In genomic region chr14:49633650-49634546, GRCh38 we compare ENCODE assay signal across 8 cellular contexts. TPM values are rescaled to one million over a fixed set of nuclear protein-coding genes. Genes with fewer than 3 reads are reported as not detected.
A peak's percentile ranks its signal among the peaks of the same experiment; 100 is the strongest.
DNase-seq lines count a peak whose midpoint lies in the region; ATAC-seq, FAIRE-seq and TF ChIP-seq lines count a peak whose summit lies in the region.

No MANE protein-coding gene starts in this region.

- peaks cover 27 to 75% (median 60%) of the 10 kb centered on the region in 11 experiments; a peak in 21 of 22 replicates for H4K20me1 ChIP-seq in BLaER1 treated with 17β-estradiol and CSF1 and Interleukin-3, amounts not matched to agents 10 nM and 100 nM

- no peaks in the 10 kb centered on the region for H3K9me3 Mint-ChIP-seq in activated CD4-positive, alpha-beta T cell treated with anti-CD3 and anti-CD28 coated beads for 36 hours (ENCODE audit: low read depth)

- H3K27me3 Mint-ChIP-seq in activated CD4-positive, alpha-beta T cell treated with anti-CD3 and anti-CD28 coated beads for 36 hours = no peaks in the 10 kb centered on the region

- DNase-seq in GM19239 (ENCODE audit: insufficient read length, low spot score) (peak; percentile 55), NCI-H510A (lab: John Stamatoyannopoulos, UW) (peak; percentile 93), choroid plexus epithelial cell (ENCODE audit: low read depth) (peak; percentile 98), left kidney (ENCODE audit: low read depth, low spot score) (peak; percentile 99)
- DNase-seq in activated CD4-positive, alpha-beta T cell treated with anti-CD3 and anti-CD28 coated beads for 36 hours = peak; percentile 98
- DNase-seq in stimulated activated CD4-positive, alpha-beta T cell treated with anti-CD3 and anti-CD28 coated beads, Interleukin-1b, Interleukin-23, amount 100 ng/mL, for 48 hours = peak; percentile 95

- POLR2A ChIA-PET in activated CD4-positive, alpha-beta T cell treated with anti-CD3 and anti-CD28 coated beads for 36 hours (lab: Charles Lee) = interaction anchor here (0.6 to 5.6 kb wide), 12 partner anchors 10 to 991 kb away, joined by 3 to 68 read pairs (median 5); partner anchors contain the start of genes KLHDC2, LRR1, MGAT2 and NEMF

- H3K27ac Mint-ChIP-seq in activated CD4-positive, alpha-beta T cell treated with anti-CD3 and anti-CD28 coated beads for 36 hours = peak overlapping the region; percentile 95

- peak overlapping the region; percentile 90 to 97 (median 96) for H3K9ac ChIP-seq in BLaER1 treated with 17β-estradiol and CSF1 and Interleukin-3, amounts not matched to agents 10 nM and 100 nM

- no peaks in the 10 kb centered on the region for H3K9me3 ChIP-seq in BLaER1 treated with 17β-estradiol and CSF1 and Interleukin-3, amounts not matched to agents 10 nM and 100 nM (replicated peaks in 1 of 11)

- peak overlapping the region; percentile 77 to 99 (median 94) for H3K4me3 ChIP-seq in BLaER1 treated with 17β-estradiol and CSF1 and Interleukin-3, amounts not matched to agents 10 nM and 100 nM
- H3K4me3 ChIP-seq in choroid plexus epithelial cell (ENCODE audit: low read depth, low read length) = peak overlapping the region; percentile 96

- peak; percentile 75 for ATAC-seq in HG03442 (IDR thresholded peaks at IDR 0.05; ENCODE audit: unreplicated experiment)
- ATAC-seq in activated CD4-positive, alpha-beta T cell treated with anti-CD3 and anti-CD28 coated beads for 36 hours = peak; percentile 88

- peak; percentile 66 for TF ChIP-seq CTCF in choroid plexus epithelial cell (conservative IDR thresholded peaks at IDR 0.05; ENCODE audit: low read depth, low read length)

- intact Hi-C loops in activated CD4-positive, alpha-beta T cell treated with anti-CD3 and anti-CD28 coated beads for 36 hours (cut with DNase I, micrococcal nuclease) = loop anchor here (1.0 to 5.0 kb wide), 20 partner anchors 14 to 899 kb away; partner anchors contain the start of genes DMAC2L (in 2 of the 2), KLHDC2 (in 2 of the 2), L2HGDH (in 2 of the 2) and MGAT2 (in 2 of the 2)

- H3K27me3 ChIP-seq in BLaER1 treated with 17β-estradiol and CSF1 and Interleukin-3, amounts not matched to agents 10 nM and 100 nM = no peaks in the 10 kb centered on the region

- peak overlapping the region; percentile 98 for H3K4me3 Mint-ChIP-seq in activated CD4-positive, alpha-beta T cell treated with anti-CD3 and anti-CD28 coated beads for 36 hours

- H3K4me1 ChIP-seq in BLaER1 treated with 17β-estradiol and CSF1 and Interleukin-3, amounts not matched to agents 10 nM and 100 nM = peaks cover 38 to 64% (median 50%) of the 10 kb centered on the region in 10 experiments

- peaks cover 24 to 50% (median 30%) of the 10 kb centered on the region in 11 experiments for H3K36me3 ChIP-seq in BLaER1 treated with 17β-estradiol and CSF1 and Interleukin-3, amounts not matched to agents 10 nM and 100 nM

- CTCF ChIA-PET in activated CD4-positive, alpha-beta T cell treated with anti-CD3 and anti-CD28 coated beads for 36 hours (lab: Charles Lee) = interaction anchor here (0.5 to 6.1 kb wide), 40 partner anchors 12 to 1092 kb away, joined by 3 to 78 read pairs (median 3); partner anchors contain the start of genes KLHDC2, LRR1, MGAT2 and NEMF

- H3K4me2 ChIP-seq in BLaER1 treated with 17β-estradiol and CSF1 and Interleukin-3, amounts not matched to agents 10 nM and 100 nM = peak overlapping the region; percentile 76 to 95 (median 89)

- peaks cover 46% of the 10 kb centered on the region for H3K4me1 Mint-ChIP-seq in activated CD4-positive, alpha-beta T cell treated with anti-CD3 and anti-CD28 coated beads for 36 hours

- FAIRE-seq in GM19239 (lab: Jason Lieb, UNC) = peak; percentile 85

- H3K36me3 Mint-ChIP-seq in activated CD4-positive, alpha-beta T cell treated with anti-CD3 and anti-CD28 coated beads for 36 hours (ENCODE audit: low read depth) = peaks cover 45% of the 10 kb centered on the region

- peak overlapping the region; percentile 90 to 97 (median 96) for H3K27ac ChIP-seq in BLaER1 treated with 17β-estradiol and CSF1 and Interleukin-3, amounts not matched to agents 10 nM and 100 nM

RNA-seq across cellular contexts. Expression of gene DNAAF2, which starts 1.1 kb away (rescaled TPM):
- 1 to 10 TPM; 7.8 to 9.2 TPM for total RNA-seq in activated CD4-positive, alpha-beta T cell treated with anti-CD3 and anti-CD28 coated beads for 36 hours

RNA-seq across cellular contexts. Expression of gene MGAT2, which starts 13.3 kb away (rescaled TPM):
- 10 to 100 TPM; 23.8 to 32.2 TPM for total RNA-seq in activated CD4-positive, alpha-beta T cell treated with anti-CD3 and anti-CD28 coated beads for 36 hours

RNA-seq across cellular contexts. Expression of gene RPL36AL, which starts 13.5 kb away (rescaled TPM):
- 100 to 1,000 TPM; 272 to 309 TPM for total RNA-seq in activated CD4-positive, alpha-beta T cell treated with anti-CD3 and anti-CD28 coated beads for 36 hours

RNA-seq across cellular contexts. Expression of gene LRR1, which starts 35.2 kb away (rescaled TPM):
- 10 to 100 TPM; 37.3 to 47.9 TPM for total RNA-seq in activated CD4-positive, alpha-beta T cell treated with anti-CD3 and anti-CD28 coated beads for 36 hours

RNA-seq across cellular contexts. Expression of gene RPS29, which starts 47.7 kb away (rescaled TPM):
- 1,000 to 10,000 TPM in 1 of 2 experiments, 100 to 1,000 TPM in 1; 481 to 1,987 TPM for total RNA-seq in activated CD4-positive, alpha-beta T cell treated with anti-CD3 and anti-CD28 coated beads for 36 hours

Comparison
In these comparisons a context has a peak if more than half of its experiments do, and no peak if none do; other contexts are left out.
1. Peak in every context shown above with its lines: DNase-seq, ATAC-seq, H3K4me3 ChIP-seq and H3K27ac ChIP-seq.